ENCODE assay signal across 32 cellular contexts in genomic region chr7:28709756-28710155, GRCh38.
"Had no signal": no experiment of that assay in that cellular context is flagged by ENCODE, and none has a peak within 500 bp of the region (broad histone marks: within the 10 kb centered on the region; RNA-seq: fewer than 3 reads in every experiment).

No MANE protein-coding gene starts in this region.

- H3K36me3 ChIP-seq: adrenal gland, ascending aorta, brain microvascular endothelial cell, esophagus muscularis mucosa, gastroesophageal sphincter had no signal

- ATAC-seq: activated CD8-positive, alpha-beta T cell treated with anti-CD3 and anti-CD28 coated beads for 36 hours; activated naive CD8-positive, alpha-beta T cell treated with anti-CD3 and anti-CD28 coated beads, Interleukin-2, amount 50 U/mL, for 24 hours; activated T-cell treated with anti-CD3 and anti-CD28 coated beads, Interleukin-2, amount 50 U/mL, for 4 hours; effector memory CD8-positive, alpha-beta T cell; gastroesophageal sphincter; T-helper 17 cell had no signal

- H3K36me3 Mint-ChIP-seq: activated naive CD4-positive, alpha-beta T cell treated with anti-CD3 and anti-CD28 coated beads, Interleukin-2, amount 50 U/mL, for 24 hours; activated naive CD8-positive, alpha-beta T cell treated with anti-CD3 and anti-CD28 coated beads for 36 hours had no signal

- H3K9me3 ChIP-seq: adrenal gland, ascending aorta, esophagus muscularis mucosa, gastroesophageal sphincter had no signal

- H3K9me3 Mint-ChIP-seq: activated CD4-positive, alpha-beta T cell treated with anti-CD3 and anti-CD28 coated beads, Interleukin-2, amount 10 ng/mL, durations not matched to agents 7 days and 5 days; activated CD8-positive, alpha-beta T cell treated with anti-CD3 and anti-CD28 coated beads for 36 hours; activated naive CD4-positive, alpha-beta T cell treated with anti-CD3 and anti-CD28 coated beads for 36 hours; activated naive CD4-positive, alpha-beta T cell treated with anti-CD3 and anti-CD28 coated beads, Interleukin-2, amount 50 U/mL, for 24 hours; activated naive CD8-positive, alpha-beta T cell treated with anti-CD3 and anti-CD28 coated beads for 36 hours; activated naive CD8-positive, alpha-beta T cell treated with anti-CD3 and anti-CD28 coated beads, Interleukin-2, amount 50 U/mL, for 24 hours; activated T-cell treated with anti-CD3 and anti-CD28 coated beads, Interleukin-2, amount 50 U/mL, for 4 hours; activated T-helper 2 cell treated with anti-CD3 and anti-CD28 coated beads, Interferon-gamma antibody, Interleukin-2, Interleukin-4, amounts not matched to agents 10 μg/mL and 5 μg/mL and 100 μg/mL, durations not matched to agents 14 hours and 24 hours and 36 hours; central memory CD8-positive, alpha-beta T cell; dendritic cell treated with granulocyte-macrophage colony-stimulating factor and Interleukin-4, amounts not matched to agents 40 ng/mL and 50 ng/mL, for 4 days; effector memory CD8-positive, alpha-beta T cell; T-helper 2 cell treated with Interferon-gamma antibody and Interleukin-4, amounts not matched to agents 5 μg/mL and 100 μg/mL, for 36 hours had no signal

- H3K27me3 Mint-ChIP-seq: activated CD8-positive, alpha-beta T cell treated with anti-CD3 and anti-CD28 coated beads for 36 hours; activated naive CD8-positive, alpha-beta T cell treated with anti-CD3 and anti-CD28 coated beads for 36 hours had no signal

- H3K27ac ChIP-seq: adrenal gland, ascending aorta, brain microvascular endothelial cell, coronary artery, esophagus muscularis mucosa, gastroesophageal sphincter had no signal

- DNase-seq: activated CD4-positive, alpha-beta T cell treated with anti-CD3 and anti-CD28 coated beads for 1 hour; activated CD4-positive, alpha-beta T cell treated with anti-CD3 and anti-CD28 coated beads for 4 hours; activated CD4-positive, alpha-beta T cell treated with anti-CD3 and anti-CD28 coated beads, Interleukin-2, amount 10 ng/mL, durations not matched to agents 7 days and 5 days; activated CD4-positive, alpha-beta T cell treated with anti-CD3 and anti-CD28 coated beads, Interleukin-2, amount 50 U/mL, for 4 hours; activated CD4-positive, CD25-positive, alpha-beta regulatory T cell; activated CD8-positive, alpha-beta memory T cell treated with anti-CD3 and anti-CD28 coated beads for 24 hours; activated CD8-positive, alpha-beta T cell treated with anti-CD3 and anti-CD28 coated beads for 36 hours; activated effector memory CD4-positive, alpha-beta T cell treated with anti-CD3 and anti-CD28 coated beads, Interleukin-2, amount 50 U/mL, for 16 hours; activated naive CD4-positive, alpha-beta T cell treated with anti-CD3 and anti-CD28 coated beads for 36 hours; activated naive CD8-positive, alpha-beta T cell treated with anti-CD3 and anti-CD28 coated beads for 36 hours; activated naive CD8-positive, alpha-beta T cell treated with anti-CD3 and anti-CD28 coated beads, Interleukin-2, amount 50 U/mL, for 24 hours; activated T-cell treated with anti-CD3 and anti-CD28 coated beads, Interleukin-2, amount 50 U/mL, for 4 hours; adrenal gland; amygdala; brain microvascular endothelial cell; effector CD4-positive, alpha-beta T cell; effector memory CD8-positive, alpha-beta T cell; erythroblast; foreskin melanocyte; head of caudate nucleus; T-helper 1 cell; T-helper 17 cell; T1000 had no signal

- H3K27me3 ChIP-seq: adrenal gland, ascending aorta, brain microvascular endothelial cell, esophagus muscularis mucosa, gastroesophageal sphincter had no signal

- H3K4me1 Mint-ChIP-seq: activated CD4-positive, alpha-beta T cell treated with anti-CD3 and anti-CD28 coated beads, Interleukin-2, amount 10 ng/mL, durations not matched to agents 7 days and 5 days; activated naive CD4-positive, alpha-beta T cell treated with anti-CD3 and anti-CD28 coated beads, Interleukin-2, amount 50 U/mL, for 24 hours; activated naive CD8-positive, alpha-beta T cell treated with anti-CD3 and anti-CD28 coated beads for 36 hours; activated naive CD8-positive, alpha-beta T cell treated with anti-CD3 and anti-CD28 coated beads, Interleukin-2, amount 50 U/mL, for 24 hours; central memory CD8-positive, alpha-beta T cell; T-helper 17 cell had no signal

- H3K4me1 ChIP-seq: adrenal gland, ascending aorta had no signal

- H3K4me3 Mint-ChIP-seq: activated CD4-positive, alpha-beta T cell treated with anti-CD3 and anti-CD28 coated beads, Interleukin-2, amount 10 ng/mL, durations not matched to agents 7 days and 5 days; activated CD8-positive, alpha-beta T cell treated with anti-CD3 and anti-CD28 coated beads for 36 hours; activated naive CD4-positive, alpha-beta T cell treated with anti-CD3 and anti-CD28 coated beads for 36 hours; activated naive CD4-positive, alpha-beta T cell treated with anti-CD3 and anti-CD28 coated beads, Interleukin-2, amount 50 U/mL, for 24 hours; activated naive CD8-positive, alpha-beta T cell treated with anti-CD3 and anti-CD28 coated beads for 36 hours; activated naive CD8-positive, alpha-beta T cell treated with anti-CD3 and anti-CD28 coated beads, Interleukin-2, amount 50 U/mL, for 24 hours; activated T-cell treated with anti-CD3 and anti-CD28 coated beads, Interleukin-2, amount 50 U/mL, for 4 hours; central memory CD8-positive, alpha-beta T cell; dendritic cell treated with granulocyte-macrophage colony-stimulating factor and Interleukin-4, amounts not matched to agents 40 ng/mL and 50 ng/mL, for 4 days; effector memory CD8-positive, alpha-beta T cell; T-helper 17 cell; T-helper 2 cell treated with Interferon-gamma antibody and Interleukin-4, amounts not matched to agents 5 μg/mL and 100 μg/mL, for 36 hours had no signal

- H3K4me3 ChIP-seq: adrenal gland, ascending aorta, coronary artery, esophagus muscularis mucosa, gastroesophageal sphincter had no signal

- H3K27ac Mint-ChIP-seq: activated CD4-positive, alpha-beta T cell treated with anti-CD3 and anti-CD28 coated beads, Interleukin-2, amount 10 ng/mL, durations not matched to agents 7 days and 5 days; activated CD8-positive, alpha-beta T cell treated with anti-CD3 and anti-CD28 coated beads for 36 hours; activated naive CD4-positive, alpha-beta T cell treated with anti-CD3 and anti-CD28 coated beads for 36 hours; activated naive CD4-positive, alpha-beta T cell treated with anti-CD3 and anti-CD28 coated beads, Interleukin-2, amount 50 U/mL, for 24 hours; activated naive CD8-positive, alpha-beta T cell treated with anti-CD3 and anti-CD28 coated beads for 36 hours; activated naive CD8-positive, alpha-beta T cell treated with anti-CD3 and anti-CD28 coated beads, Interleukin-2, amount 50 U/mL, for 24 hours; activated T-helper 2 cell treated with anti-CD3 and anti-CD28 coated beads, Interferon-gamma antibody, Interleukin-2, Interleukin-4, amounts not matched to agents 10 μg/mL and 5 μg/mL and 100 μg/mL, durations not matched to agents 14 hours and 24 hours and 36 hours; dendritic cell treated with granulocyte-macrophage colony-stimulating factor and Interleukin-4, amounts not matched to agents 40 ng/mL and 50 ng/mL, for 4 days; effector memory CD8-positive, alpha-beta T cell; T-helper 17 cell; T-helper 2 cell treated with Interferon-gamma antibody and Interleukin-4, amounts not matched to agents 5 μg/mL and 100 μg/mL, for 36 hours had no signal
